ENCODE assay signal across 1 cellular context in the genomic region with DNA sequence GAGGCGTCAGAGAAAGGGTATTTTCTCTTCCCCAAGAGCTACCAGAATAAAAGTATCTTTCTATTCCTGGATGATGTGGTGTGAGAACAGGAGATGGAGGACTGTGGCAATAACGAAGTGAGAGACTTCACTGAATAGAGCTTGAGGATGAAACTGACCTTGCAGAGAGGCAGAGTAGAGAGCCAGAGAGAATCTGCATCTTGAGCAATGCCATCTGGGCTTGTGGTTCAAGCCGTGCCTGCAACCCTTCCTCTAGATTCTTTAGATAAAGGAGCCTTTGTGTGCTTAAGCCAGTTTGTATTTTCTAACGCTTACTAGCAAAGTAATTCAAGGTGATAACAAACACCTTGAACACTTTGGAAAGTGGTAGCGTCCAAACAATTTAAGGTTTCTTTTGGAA.
TF ChIP-seq lines count a peak whose summit lies in the region.

No MANE protein-coding gene starts in this region.

TF ChIP-seq in GM23338, 12 proteins besides CTCF, POLR2A, EP300 and RAD21 (continued from another document):
- TF ChIP-seq ZNF462 (CRISPR knock-in tag; IDR thresholded peaks at IDR 0.05): no peak
- no peak for TF ChIP-seq NANOG (IDR thresholded peaks at IDR 0.05; ENCODE audit: borderline replicate concordance)
